In genomic region chr5:169037478-169037877, GRCh38 we compare ENCODE assay signal across 27 cellular contexts.
"Had no signal": no experiment of that assay in that cellular context is flagged by ENCODE, and none has a peak within 500 bp of the region (broad histone marks: within the 10 kb centered on the region; RNA-seq: fewer than 3 reads in every experiment).

No MANE protein-coding gene starts in this region.

- H3K27ac Mint-ChIP-seq: endodermal cell; immature natural killer cell; naive B cell; stimulated activated memory B cell treated with anti-CD40 and anti-IgM and Interleukin-4, amounts not matched to agents 10 μg/mL and 1 μg/mL and 100 μg/mL, for 72 hours; stimulated activated naive CD8-positive, alpha-beta T cell treated with anti-CD3 and anti-CD28 coated beads, Interleukin-15, Interleukin-2, amounts not matched to agents 100 ng/mL and 50 ng/mL, for 24 hours had no signal

- H3K9me3 ChIP-seq: colonic mucosa, pancreas, prostate gland, tibial artery, upper lobe of left lung, uterus had no signal

- H3K27ac ChIP-seq: colonic mucosa, foreskin keratinocyte, left ventricle myocardium inferior, pancreas, prostate gland, spleen, tibial artery, upper lobe of left lung, uterus had no signal

- H3K4me1 Mint-ChIP-seq: immature natural killer cell; naive B cell; stimulated activated memory B cell treated with anti-CD40 and anti-IgM and Interleukin-4, amounts not matched to agents 10 μg/mL and 1 μg/mL and 100 μg/mL, for 72 hours had no signal

- DNase-seq: colonic mucosa; dermis blood vessel endothelial cell; effector CD4-positive, alpha-beta T cell; endodermal cell; erythroblast; foreskin keratinocyte; immature natural killer cell; left ventricle myocardium inferior; mesenchymal stem cell; naive B cell; occipital lobe; pancreas; spleen; stimulated activated CD4-positive, alpha-beta T cell treated with anti-CD3 and anti-CD28 coated beads, Interleukin-15, amount 100 ng/mL, for 24 hours; stimulated activated CD4-positive, alpha-beta T cell treated with anti-CD3 and anti-CD28 coated beads, Interleukin-1b, Interleukin-23, amount 100 ng/mL, for 48 hours; stimulated activated CD4-positive, alpha-beta T cell treated with anti-CD3 and anti-CD28 coated beads, Interleukin-4, amount 100 ng/mL, for 24 hours; tibial artery; upper lobe of left lung; uterus had no signal

- ATAC-seq: foreskin keratinocyte; pancreas; sciatic nerve; stimulated activated memory B cell treated with anti-CD40 and anti-IgM and Interleukin-4, amounts not matched to agents 10 μg/mL and 1 μg/mL and 100 μg/mL, for 72 hours had no signal

- H3K4me3 ChIP-seq: colonic mucosa, left ventricle myocardium inferior, lung, pancreas, prostate gland, spleen, tibial artery, upper lobe of left lung, uterus had no signal

- H3K4me1 ChIP-seq: colonic mucosa, foreskin keratinocyte, left ventricle myocardium inferior, pancreas, prostate gland, spleen, tibial artery, upper lobe of left lung, uterus had no signal

- H3K4me3 Mint-ChIP-seq: endodermal cell; immature natural killer cell; naive B cell; neural crest cell; stimulated activated memory B cell treated with anti-CD40 and anti-IgM and Interleukin-4, amounts not matched to agents 10 μg/mL and 1 μg/mL and 100 μg/mL, for 72 hours; stimulated activated naive CD8-positive, alpha-beta T cell treated with anti-CD3 and anti-CD28 coated beads, Interleukin-15, Interleukin-2, amounts not matched to agents 100 ng/mL and 50 ng/mL, for 24 hours had no signal

- H3K36me3 Mint-ChIP-seq: immature natural killer cell; naive B cell; stimulated activated memory B cell treated with anti-CD40 and anti-IgM and Interleukin-4, amounts not matched to agents 10 μg/mL and 1 μg/mL and 100 μg/mL, for 72 hours had no signal

- FAIRE-seq: endothelial cell of umbilical vein, keratinocyte, pancreas had no signal

- H3K36me3 ChIP-seq: colonic mucosa, left ventricle myocardium inferior, pancreas, prostate gland, spleen, tibial artery, upper lobe of left lung, uterus had no signal
